Comparison of ENCODE assay signal across 1 cellular context in the genomic region with DNA sequence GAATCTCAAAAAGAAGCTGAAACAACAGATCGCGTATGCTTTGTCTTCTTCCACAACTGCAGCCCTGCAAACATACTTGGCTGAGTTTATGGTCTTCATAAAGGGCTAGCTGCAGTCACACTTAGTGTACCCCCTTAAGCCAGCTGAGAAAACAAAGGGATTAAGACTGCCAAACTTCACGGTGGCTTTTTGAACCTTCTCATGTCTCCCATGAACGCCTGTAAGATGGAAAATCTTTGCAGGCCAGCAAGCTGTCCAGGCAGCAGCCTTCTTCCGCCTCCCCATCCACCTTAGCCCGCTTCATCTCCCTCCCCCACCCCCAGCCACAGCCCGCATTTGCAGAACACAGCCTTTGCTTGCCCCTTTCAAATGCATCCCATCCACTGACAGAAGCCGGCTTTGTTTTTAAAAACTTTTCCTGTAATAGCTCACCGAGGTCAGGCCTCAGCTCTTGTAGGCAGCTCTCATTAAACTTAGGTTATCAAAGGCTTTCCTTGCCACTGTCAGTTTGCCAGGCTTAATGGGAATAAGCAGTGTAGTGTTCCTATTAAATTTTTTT.
TF ChIP-seq lines count a peak whose summit lies in the region.

No MANE protein-coding gene starts in this region.

TF ChIP-seq in HepG2, 621 proteins besides CTCF, POLR2A, EP300 and RAD21:
- no peak for TF ChIP-seq ATF6 (CRISPR knock-in tag; conservative IDR thresholded peaks at IDR 0.05)
- TF ChIP-seq ZNF30 (CRISPR knock-in tag; IDR thresholded peaks at IDR 0.05) = no peak
- no peak for TF ChIP-seq RARA (CRISPR knock-in tag; IDR thresholded peaks at IDR 0.05)
- TF ChIP-seq ZNF83 (CRISPR knock-in tag; IDR thresholded peaks at IDR 0.05; ENCODE audit: borderline replicate concordance) = no peak
- TF ChIP-seq, protein P1, sequence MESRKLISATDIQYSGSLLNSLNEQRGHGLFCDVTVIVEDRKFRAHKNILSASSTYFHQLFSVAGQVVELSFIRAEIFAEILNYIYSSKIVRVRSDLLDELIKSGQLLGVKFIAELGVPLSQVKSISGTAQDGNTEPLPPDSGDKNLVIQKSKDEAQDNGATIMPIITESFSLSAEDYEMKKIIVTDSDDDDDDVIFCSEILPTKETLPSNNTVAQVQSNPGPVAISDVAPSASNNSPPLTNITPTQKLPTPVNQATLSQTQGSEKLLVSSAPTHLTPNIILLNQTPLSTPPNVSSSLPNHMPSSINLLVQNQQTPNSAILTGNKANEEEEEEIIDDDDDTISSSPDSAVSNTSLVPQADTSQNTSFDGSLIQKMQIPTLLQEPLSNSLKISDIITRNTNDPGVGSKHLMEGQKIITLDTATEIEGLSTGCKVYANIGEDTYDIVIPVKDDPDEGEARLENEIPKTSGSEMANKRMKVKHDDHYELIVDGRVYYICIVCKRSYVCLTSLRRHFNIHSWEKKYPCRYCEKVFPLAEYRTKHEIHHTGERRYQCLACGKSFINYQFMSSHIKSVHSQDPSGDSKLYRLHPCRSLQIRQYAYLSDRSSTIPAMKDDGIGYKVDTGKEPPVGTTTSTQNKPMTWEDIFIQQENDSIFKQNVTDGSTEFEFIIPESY (CRISPR knock-in tag; IDR thresholded peaks at IDR 0.05) = no peak
- no peak for TF ChIP-seq SMC3 (IDR thresholded peaks at IDR 0.05; ENCODE audit: low read length)
- TF ChIP-seq CHD2 (IDR thresholded peaks at IDR 0.05; ENCODE audit: low read depth, low read length) = no peak
- no peak for TF ChIP-seq HES4 (CRISPR knock-in tag; IDR thresholded peaks at IDR 0.05; ENCODE audit: borderline replicate concordance)
- TF ChIP-seq, protein P2, sequence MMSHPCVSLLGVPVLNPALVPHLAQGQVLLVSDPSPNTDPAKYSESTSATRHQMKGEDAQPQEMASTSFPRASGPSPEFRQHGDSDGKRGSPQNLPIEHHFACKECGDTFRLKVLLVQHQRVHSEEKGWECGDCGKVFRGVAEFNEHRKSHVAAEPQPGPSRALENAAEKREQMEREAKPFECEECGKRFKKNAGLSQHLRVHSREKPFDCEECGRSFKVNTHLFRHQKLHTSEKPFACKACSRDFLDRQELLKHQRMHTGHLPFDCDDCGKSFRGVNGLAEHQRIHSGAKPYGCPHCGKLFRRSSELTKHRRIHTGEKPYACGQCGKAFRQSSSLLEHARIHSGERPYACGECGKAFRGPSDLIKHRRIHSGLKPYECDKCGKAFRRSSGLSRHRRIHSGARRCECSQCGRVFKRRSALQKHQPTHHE (CRISPR knock-in tag; IDR thresholded peaks at IDR 0.05; ENCODE audit: borderline replicate concordance) = no peak
- TF ChIP-seq KDM5B (CRISPR knock-in tag; IDR thresholded peaks at IDR 0.05; ENCODE audit: borderline replicate concordance) = no peak
